In genomic region chr11:92830382-92831148, GRCh38 we compare ENCODE assay signal across 9 cellular contexts.
DNase-seq lines count a peak whose midpoint lies in the region; ATAC-seq and TF ChIP-seq lines count a peak whose summit lies in the region.
"Had no signal": no experiment of that assay in that cellular context is flagged by ENCODE, and none has a peak within 500 bp of the region (broad histone marks: within the 10 kb centered on the region; RNA-seq: fewer than 3 reads in every experiment).

No MANE protein-coding gene starts in this region.

- H3K4me1 Mint-ChIP-seq in progenitor cell of endocrine pancreas (ENCODE audit: low read depth): peaks cover 24% of the 10 kb centered on the region

- no peaks in the 10 kb centered on the region for H3K36me3 Mint-ChIP-seq in progenitor cell of endocrine pancreas (ENCODE audit: insufficient read depth)

- H3K9me3 Mint-ChIP-seq in progenitor cell of endocrine pancreas (ENCODE audit: low read depth): no peaks in the 10 kb centered on the region

- peak overlapping the region; percentile 54 for H3K27ac Mint-ChIP-seq in progenitor cell of endocrine pancreas

- TF ChIP-seq CTCF in progenitor cell of endocrine pancreas (IDR thresholded peaks at IDR 0.05; ENCODE audit: unreplicated experiment): no peak

- H3K27me3 Mint-ChIP-seq in progenitor cell of endocrine pancreas: no peaks in the 10 kb centered on the region

- DNase-seq in NCI-H2171 treated with DMSO at 0.1 percent for 48 hours (lab: John Stamatoyannopoulos, UW) (peak; percentile 95), progenitor cell of endocrine pancreas (ENCODE audit: low spot score, unreplicated experiment) (no peak), NCI-H1436 (lab: John Stamatoyannopoulos, UW) (no peak), posterior cingulate gyrus (no peak), NCI-H345 treated with DMSO at 0.1 percent for 48 hours (lab: John Stamatoyannopoulos, UW; ENCODE audit: unreplicated experiment) (no peak), retina (no peak)
- DNase-seq: thyroid gland had no signal

- H3K4me3 Mint-ChIP-seq in progenitor cell of endocrine pancreas (ENCODE audit: low read depth): no peak overlapping the region

- intact Hi-C loops in posterior cingulate gyrus (cut with DNase I): no loop called here

- ATAC-seq in GM19395 (IDR thresholded peaks at IDR 0.05; ENCODE audit: unreplicated experiment) (peak; percentile 95), HG02981 (IDR thresholded peaks at IDR 0.05; ENCODE audit: unreplicated experiment) (peak; percentile 73)
